ENCODE assay signal across 9 cellular contexts in genomic region chr12:120368789-120369475, GRCh38. TPM values are rescaled to one million over a fixed set of nuclear protein-coding genes. Genes with fewer than 3 reads are reported as not detected.
DNase-seq lines count a peak whose midpoint lies in the region; ATAC-seq and TF ChIP-seq lines count a peak whose summit lies in the region.
"Had no signal": no experiment of that assay in that cellular context is flagged by ENCODE, and none has a peak within 500 bp of the region (broad histone marks: within the 10 kb centered on the region; RNA-seq: fewer than 3 reads in every experiment).

MSI1 (minus strand) TSS chr12:120369164; CDS start chr12:120369091, 73 bp downstream.

- TF ChIP-seq CTCF in PC-9 (conservative IDR thresholded peaks at IDR 0.05) (no peak), osteocyte (IDR thresholded peaks at IDR 0.05) (no peak)

- no peaks in the 10 kb centered on the region for H3K9me3 Mint-ChIP-seq in osteocyte (ENCODE audit: unreplicated experiment)

- DNase-seq in D341Med (ENCODE audit: low spot score) (peak; percentile 90), PC-9 (peak in 1 of 2 experiments; percentile 9), osteocyte (ENCODE audit: extremely low spot score, unreplicated experiment) (no peak), hepatic stellate cell (ENCODE audit: low spot score) (no peak)

- H3K27me3 ChIP-seq in PC-9 (ENCODE audit: insufficient read depth, low read depth) (peaks cover 43% of the 10 kb centered on the region), esophagus (ENCODE audit: control insufficient read depth in 1 of 2, insufficient read depth in 2 of 2, low read length in 2 of 2) (peaks cover 0 to 14% of the 10 kb centered on the region in 2 donors)

- H3K4me1 Mint-ChIP-seq in osteocyte (ENCODE audit: unreplicated experiment): peaks cover 15% of the 10 kb centered on the region

- H3K4me3 ChIP-seq in PC-9 (no peak within 1 kb of the TSS; the same call in 1 of the 2 replicates), esophagus (ENCODE audit: low read depth in 1 of 2, low read length in 2 of 2) (peak within 1 kb of the TSS; percentile 27 to 62)

- POLR2A ChIA-PET in PC-9 (lab: Charles Lee; ENCODE audit: unreplicated experiment): no interaction called here

- CTCF ChIA-PET in PC-9 (lab: Charles Lee): interaction anchor here (0.6 kb wide), 1 partner anchor 10 kb away, joined by 5 read pairs; no protein-coding TSS in a partner anchor

- H3K27ac ChIP-seq in PC-9 (no peak within 1 kb of the TSS), esophagus (ENCODE audit: low read depth in 2 of 2, low read length in 1 of 2) (no peak within 1 kb of the TSS)

- H3K4me3 Mint-ChIP-seq in osteocyte (ENCODE audit: unreplicated experiment): peak within 1 kb of the TSS; percentile 72

- H3K9me3 ChIP-seq in PC-9 (ENCODE audit: insufficient read depth, low read depth) (no peaks in the 10 kb centered on the region), esophagus (ENCODE audit: control insufficient read depth in 2 of 2, insufficient read depth in 1 of 2, low read depth in 1 of 2, low read length in 1 of 2) (no peaks in the 10 kb centered on the region)

- H2AFZ ChIP-seq in PC-9: no peak within 1 kb of the TSS

- peaks cover 61% of the 10 kb centered on the region for H3K27me3 Mint-ChIP-seq in osteocyte (ENCODE audit: unreplicated experiment)

- no peaks in the 10 kb centered on the region for H3K79me2 ChIP-seq in PC-9 (ENCODE audit: low read depth)

- no peaks in the 10 kb centered on the region for H3K36me3 Mint-ChIP-seq in osteocyte (ENCODE audit: unreplicated experiment)

- 1% methylated on average over 44 to 107 of the region's 108 CpGs for WGBS in esophagus, 2 donors

- no TSS peak for BruUV-seq in PC-9 (replicated peaks; lab: Mats Ljungman, UMichigan)

- H3K4me1 ChIP-seq in PC-9 (replicated peaks; ENCODE audit: insufficient read depth): no peaks in the 10 kb centered on the region
- peaks cover 0 to 5% of the 10 kb centered on the region in 2 donors for H3K4me1 ChIP-seq in esophagus (ENCODE audit: control insufficient read depth in 2 of 2, insufficient read depth in 2 of 2, low read length in 1 of 2)

- H3K36me3 ChIP-seq in PC-9 (ENCODE audit: low read depth) (no peaks in the 10 kb centered on the region), esophagus (ENCODE audit: control insufficient read depth in 2 of 2, insufficient read depth in 2 of 2, low read length in 1 of 2) (no peaks in the 10 kb centered on the region)

- H3K9me2 ChIP-seq in PC-9 (ENCODE audit: insufficient read depth): no peaks in the 10 kb centered on the region

- H3K27ac Mint-ChIP-seq in osteocyte (ENCODE audit: unreplicated experiment): no peak within 1 kb of the TSS

- no peaks in the 10 kb centered on the region for H3F3A ChIP-seq in PC-9 (ENCODE audit: insufficient read depth, low read depth)

- H4K20me1 ChIP-seq in PC-9 (ENCODE audit: insufficient read depth): no peaks in the 10 kb centered on the region

- H3K4me2 ChIP-seq in PC-9: peak within 1 kb of the TSS; percentile 40; the same call in 1 of the 2 replicates

- ATAC-seq in HG03439 (IDR thresholded peaks at IDR 0.05; ENCODE audit: unreplicated experiment) (no peak), HG03280 (IDR thresholded peaks at IDR 0.05; ENCODE audit: unreplicated experiment) (no peak), GM18907 (IDR thresholded peaks at IDR 0.05; ENCODE audit: unreplicated experiment) (no peak)

- intact Hi-C loops in PC-9 (cut with micrococcal nuclease; ENCODE audit: unreplicated experiment): no loop called here

RNA-seq across cellular contexts. Expression of gene MSI1, which starts in this region (rescaled TPM):
- 0.95 and 1.7 TPM in 2 replicates for total RNA-seq in PC-9 (2021)
- polyA plus RNA-seq in esophagus: under 1 TPM; 0.15 to 0.16 TPM
- 1.0 and 1.3 TPM in 2 replicates for total RNA-seq in osteocyte
- total RNA-seq: T-helper 2 cell treated with Interferon-gamma antibody and Interleukin-4, amounts not matched to agents 100 ng/mL and 5 ng/mL, for 36 hours had no signal
